16 cellular contexts compared by ENCODE assay signal in the genomic region with DNA sequence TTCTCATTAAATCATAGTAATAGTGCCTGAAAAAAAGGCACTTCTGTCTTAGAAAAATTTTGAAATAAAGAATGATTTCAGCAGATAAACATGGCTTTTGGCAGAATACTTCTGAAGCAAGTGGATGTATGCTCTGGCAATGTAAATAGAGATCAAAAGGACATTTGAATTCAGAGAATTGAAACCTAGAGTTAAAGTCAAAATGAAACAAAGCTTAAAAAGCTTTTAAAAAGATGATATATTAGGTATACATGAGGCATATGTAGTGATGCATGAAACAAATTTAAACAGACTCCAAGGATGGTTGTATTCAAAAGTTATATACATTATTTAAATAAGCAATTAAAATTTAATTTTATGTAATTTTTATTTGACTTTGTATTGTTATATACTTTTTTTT.
DNase-seq lines count a peak whose midpoint lies in the region; ATAC-seq, FAIRE-seq and TF ChIP-seq lines count a peak whose summit lies in the region.
"Had no signal": no experiment of that assay in that cellular context is flagged by ENCODE, and none has a peak within 500 bp of the region (broad histone marks: within the 10 kb centered on the region; RNA-seq: fewer than 3 reads in every experiment).

No MANE protein-coding gene starts in this region.

- no peak overlapping the region for H3K27ac Mint-ChIP-seq in naive thymus-derived CD8-positive, alpha-beta T cell
- no peak overlapping the region for H3K27ac Mint-ChIP-seq in natural killer cell
- H3K27ac Mint-ChIP-seq: activated T-cell treated with anti-CD3 and anti-CD28 coated beads, Interleukin-2, amount 50 U/mL, for 24 hours had no signal

- POLR2A ChIA-PET in naive thymus-derived CD8-positive, alpha-beta T cell (lab: Charles Lee) = no interaction called here

- TF ChIP-seq POLR2A in GM12892 (IDR thresholded peaks at IDR 0.05; ENCODE audit: low read depth, low read length) = no peak

- peak; percentile 86 for ATAC-seq in GM18498 (IDR thresholded peaks at IDR 0.05; ENCODE audit: unreplicated experiment)
- peak; percentile 66 for ATAC-seq in GM19452 (IDR thresholded peaks at IDR 0.05; ENCODE audit: unreplicated experiment)
- ATAC-seq in HG02759 (IDR thresholded peaks at IDR 0.05; ENCODE audit: unreplicated experiment) = peak; percentile 83
- ATAC-seq in HG03280 (IDR thresholded peaks at IDR 0.05; ENCODE audit: unreplicated experiment) = peak; percentile 68
- ATAC-seq in naive thymus-derived CD8-positive, alpha-beta T cell = no peak
- no peak for ATAC-seq in natural killer cell

- H3K4me1 Mint-ChIP-seq in naive thymus-derived CD8-positive, alpha-beta T cell = no peaks in the 10 kb centered on the region
- no peaks in the 10 kb centered on the region for H3K4me1 Mint-ChIP-seq in natural killer cell

- peaks cover 0 to 3% (median 0%) of the 10 kb centered on the region in 9 donors for H3K9me3 Mint-ChIP-seq in naive thymus-derived CD8-positive, alpha-beta T cell
- H3K9me3 Mint-ChIP-seq in natural killer cell = peaks cover 4 to 14% of the 10 kb centered on the region in 2 donors

- TF ChIP-seq CTCF in natural killer cell (IDR thresholded peaks at IDR 0.05) = no peak

- H3K4me3 Mint-ChIP-seq in naive thymus-derived CD8-positive, alpha-beta T cell = no peak overlapping the region
- no peak overlapping the region for H3K4me3 Mint-ChIP-seq in natural killer cell
- H3K4me3 Mint-ChIP-seq: activated T-cell treated with anti-CD3 and anti-CD28 coated beads, Interleukin-2, amount 50 U/mL, for 24 hours had no signal

- no peak for FAIRE-seq in GM12892 (lab: Jason Lieb, UNC)

- no peak for DNase-seq in naive thymus-derived CD8-positive, alpha-beta T cell
- no peak for DNase-seq in GM12892 (ENCODE audit: insufficient read length)
- DNase-seq in NCI-H82 treated with DMSO at 0.1 percent for 48 hours (lab: John Stamatoyannopoulos, UW; ENCODE audit: unreplicated experiment) = no peak
- no peak for DNase-seq in natural killer cell
- DNase-seq: activated CD4-positive, CD25-positive, alpha-beta regulatory T cell treated with anti-CD3 and anti-CD28 coated beads, Interleukin-2, amount 50 U/mL, for 72 hours; activated T-cell treated with anti-CD3 and anti-CD28 coated beads, Interleukin-2, amount 50 U/mL, for 24 hours; COR-L47; cortex of kidney; KBM-7; NCI-H1694; NK-92 treated with Interleukin-12 subunit alpha and Interleukin-12 subunit beta, amount 100 ng/mL, for 24 hours; SK-N-SH had no signal

- intact Hi-C loops in natural killer cell (cut with micrococcal nuclease) = no loop called here

- no peaks in the 10 kb centered on the region for H3K36me3 Mint-ChIP-seq in naive thymus-derived CD8-positive, alpha-beta T cell
- H3K36me3 Mint-ChIP-seq in natural killer cell = no peaks in the 10 kb centered on the region

- peaks cover 0 to 2% (median 0%) of the 10 kb centered on the region in 5 donors for H3K27me3 Mint-ChIP-seq in naive thymus-derived CD8-positive, alpha-beta T cell
- H3K27me3 Mint-ChIP-seq in natural killer cell (ENCODE audit: low read depth in 2 of 2) = no peaks in the 10 kb centered on the region
- H3K27me3 Mint-ChIP-seq: activated T-cell treated with anti-CD3 and anti-CD28 coated beads, Interleukin-2, amount 50 U/mL, for 24 hours had no signal

Comparison
In these comparisons a context has a peak if more than half of its experiments do, and no peak if none do; other contexts are left out.
1. ATAC-seq: peak in GM18498 (single experiment), GM19452 (single experiment), HG02759 (single experiment) and HG03280 (single experiment); none in naive thymus-derived CD8-positive, alpha-beta T cell (0 of 2) and natural killer cell (0 of 3).